9 cellular contexts compared by ENCODE assay signal in the genomic region with DNA sequence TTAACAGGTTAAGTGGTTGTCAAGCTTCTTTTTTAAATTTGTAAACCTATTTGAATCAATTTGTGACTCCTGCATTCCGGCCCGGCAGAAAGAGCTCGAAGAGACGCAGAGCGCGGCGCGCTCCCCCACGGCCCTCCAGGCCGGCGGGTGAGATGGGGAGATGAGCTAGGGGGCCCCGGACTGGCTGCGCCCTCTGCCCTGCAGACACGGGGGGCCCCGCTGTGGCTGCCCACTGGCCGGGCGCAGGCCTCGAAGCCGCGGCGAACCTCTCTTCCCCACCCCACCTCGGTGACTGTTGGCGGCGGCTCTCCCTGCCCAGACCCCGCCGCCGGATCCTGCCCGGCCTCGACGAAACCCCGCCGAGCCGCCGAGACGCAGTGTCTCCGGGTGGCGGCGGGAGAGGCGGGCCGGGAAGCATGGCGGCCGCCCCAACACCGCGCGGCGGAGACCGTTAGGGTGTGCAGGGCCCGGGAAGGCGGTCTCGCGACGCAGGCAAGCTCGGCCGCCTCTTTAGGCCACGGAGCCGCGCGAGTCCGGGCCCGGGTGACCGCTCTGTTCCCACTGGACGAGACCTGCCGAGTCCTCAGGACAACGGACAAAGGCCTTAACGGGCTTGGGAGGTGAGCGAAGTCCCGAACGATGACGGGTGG. TPM values are rescaled to one million over a fixed set of nuclear protein-coding genes. Genes with fewer than 3 reads are reported as not detected.
DNase-seq lines count a peak whose midpoint lies in the region; ATAC-seq and TF ChIP-seq lines count a peak whose summit lies in the region.
"Had no signal": no experiment of that assay in that cellular context is flagged by ENCODE, and none has a peak within 500 bp of the region (broad histone marks: within the 10 kb centered on the region; RNA-seq: fewer than 3 reads in every experiment).

No MANE protein-coding gene starts in this region.

- H3K79me2 ChIP-seq in hepatocyte, result no peaks in the 10 kb centered on the region

- no peak overlapping the region for H2AFZ ChIP-seq in hepatocyte

- H3K4me1 Mint-ChIP-seq in stimulated activated memory B cell treated with anti-CD40 and anti-IgM and Interleukin-4, amounts not matched to agents 10 μg/mL and 1 μg/mL and 100 μg/mL, for 72 hours, result peaks cover 6% of the 10 kb centered on the region

- H3K4me2 ChIP-seq in hepatocyte, result no peak overlapping the region

- H3K36me3 ChIP-seq in hepatocyte (replicated peaks; ENCODE audit: insufficient read depth, low read depth), result no peaks in the 10 kb centered on the region

- H3K9me3 ChIP-seq in hepatocyte (ENCODE audit: low read depth), result no peaks in the 10 kb centered on the region

- no peaks in the 10 kb centered on the region for H4K20me1 ChIP-seq in hepatocyte (ENCODE audit: insufficient read depth, poor library complexity, severe bottlenecking)

- peaks cover 40% of the 10 kb centered on the region for H3K36me3 Mint-ChIP-seq in stimulated activated memory B cell treated with anti-CD40 and anti-IgM and Interleukin-4, amounts not matched to agents 10 μg/mL and 1 μg/mL and 100 μg/mL, for 72 hours

- no peak overlapping the region for H3K4me3 Mint-ChIP-seq in stimulated activated memory B cell treated with anti-CD40 and anti-IgM and Interleukin-4, amounts not matched to agents 10 μg/mL and 1 μg/mL and 100 μg/mL, for 72 hours

- peak; percentile 32 for DNase-seq in astrocyte of the hippocampus (ENCODE audit: low read depth, low spot score)
- DNase-seq in iPS-NIHi7 (ENCODE audit: extremely low spot score), result peak; percentile 61
- DNase-seq in hepatocyte (ENCODE audit: low spot score), result no peak
- no peak for DNase-seq in ureter (ENCODE audit: low spot score)
- DNase-seq: NCI-H146 had no signal

- 99% methylated on average over 55 of the region's 69 CpGs for WGBS in hepatocyte (ENCODE audit: low lambda C conversion rate, missing lambda C conversion rate)

- peak; percentile 49 for ATAC-seq in HG03521 (IDR thresholded peaks at IDR 0.05; ENCODE audit: unreplicated experiment)
- ATAC-seq in stimulated activated memory B cell treated with anti-CD40 and anti-IgM and Interleukin-4, amounts not matched to agents 10 μg/mL and 1 μg/mL and 100 μg/mL, for 72 hours, result peak; percentile 27
- no peak for ATAC-seq in HG03378 (IDR thresholded peaks at IDR 0.05; ENCODE audit: unreplicated experiment)
- no peak for ATAC-seq in HG03469 (IDR thresholded peaks at IDR 0.05; ENCODE audit: unreplicated experiment)

- H3K9me2 ChIP-seq in hepatocyte (replicated peaks; ENCODE audit: insufficient read depth), result no peaks in the 10 kb centered on the region

- no peaks in the 10 kb centered on the region for H3K27me3 Mint-ChIP-seq in stimulated activated memory B cell treated with anti-CD40 and anti-IgM and Interleukin-4, amounts not matched to agents 10 μg/mL and 1 μg/mL and 100 μg/mL, for 72 hours

- no peaks in the 10 kb centered on the region for H3K27me3 ChIP-seq in hepatocyte

- H3K4me3 ChIP-seq in hepatocyte, result no peak overlapping the region

- no peak overlapping the region for H3K27ac Mint-ChIP-seq in stimulated activated memory B cell treated with anti-CD40 and anti-IgM and Interleukin-4, amounts not matched to agents 10 μg/mL and 1 μg/mL and 100 μg/mL, for 72 hours

- no peaks in the 10 kb centered on the region for H3K9me3 Mint-ChIP-seq in stimulated activated memory B cell treated with anti-CD40 and anti-IgM and Interleukin-4, amounts not matched to agents 10 μg/mL and 1 μg/mL and 100 μg/mL, for 72 hours

- H3K4me1 ChIP-seq in hepatocyte (ENCODE audit: insufficient read depth), result peaks cover 5% of the 10 kb centered on the region

- no peak for TF ChIP-seq CTCF in hepatocyte (IDR thresholded peaks at IDR 0.05; ENCODE audit: poor library complexity)

- H3K27ac ChIP-seq in hepatocyte, result no peak overlapping the region

RNA-seq across cellular contexts. Expression of gene NUP42, which starts 24.1 kb away (rescaled TPM):
- total RNA-seq in hepatocyte (34.6 and 47.9 TPM in 2 replicates), ureter (41.7 TPM)
- polyA plus RNA-seq in hepatocyte, result 21.9 and 23.6 TPM in 2 replicates

RNA-seq across cellular contexts. Expression of gene GPNMB, which starts 40.6 kb away (rescaled TPM):
- total RNA-seq in hepatocyte, result 30.5 and 32.1 TPM in 2 replicates
- 27.9 and 36.3 TPM in 2 replicates for polyA plus RNA-seq in hepatocyte
- total RNA-seq in ureter, result 93.6 TPM

Comparison
In these comparisons a context has a peak if more than half of its experiments do, and no peak if none do; other contexts are left out.
1. ATAC-seq: peak in HG03521 (single experiment) and stimulated activated memory B cell treated with anti-CD40 and anti-IgM and Interleukin-4, amounts not matched to agents 10 μg/mL and 1 μg/mL and 100 μg/mL, for 72 hours (single experiment); none in HG03378 (single experiment) and HG03469 (single experiment).
2. DNase-seq: peak in astrocyte of the hippocampus (single experiment) and iPS-NIHi7 (single experiment); none in hepatocyte (single experiment) and ureter (single experiment).